In genomic region chr12:8221844-8222243, GRCh38 we compare ENCODE assay signal across 1 cellular context. TPM values are rescaled to one million over a fixed set of nuclear protein-coding genes. Genes with fewer than 3 reads are reported as not detected.
"Had no signal": no experiment of that assay in that cellular context is flagged by ENCODE, and none has a peak within 500 bp of the region (broad histone marks: within the 10 kb centered on the region; RNA-seq: fewer than 3 reads in every experiment).

No MANE protein-coding gene starts in this region.

RNA-seq across cellular contexts. Expression of gene FAM90A1, which starts 5.6 kb away (rescaled TPM):
- total RNA-seq: G401 had no signal
